Comparison of ENCODE assay signal across 28 cellular contexts in genomic region chr12:91846466-91847055, GRCh38.
DNase-seq lines count a peak whose midpoint lies in the region; ATAC-seq and TF ChIP-seq lines count a peak whose summit lies in the region.
"Had no signal": no experiment of that assay in that cellular context is flagged by ENCODE, and none has a peak within 500 bp of the region (broad histone marks: within the 10 kb centered on the region; RNA-seq: fewer than 3 reads in every experiment).

No MANE protein-coding gene starts in this region.

- TF ChIP-seq CTCF in cardiac fibroblast (IDR thresholded peaks at IDR 0.05; ENCODE audit: low read depth, low read length): no peak
- TF ChIP-seq CTCF in Caco-2 (IDR thresholded peaks at IDR 0.05; ENCODE audit: insufficient read depth in 1 of 2, low read depth in 1 of 2, low read length in 1 of 2, severe bottlenecking in 1 of 2, unreplicated experiment in 1 of 2): no peak

- no peak overlapping the region for H3K27ac ChIP-seq in CD4-positive, alpha-beta memory T cell (ENCODE audit: low read depth, low read length)
- H3K27ac ChIP-seq: breast epithelium, C4-2B, psoas muscle, SJCRH30, testis had no signal

- H2AFZ ChIP-seq in neuron (ENCODE audit: low read depth, low read length): peak overlapping the region; percentile 36

- H3K4me3 Mint-ChIP-seq in Caco-2 (ENCODE audit: unreplicated experiment): no peak overlapping the region
- peak overlapping the region in 1 of 8 donors; percentile 10 for H3K4me3 Mint-ChIP-seq in CD4-positive, alpha-beta memory T cell
- H3K4me3 Mint-ChIP-seq: activated B cell treated with CpG ODN at 0.5 μM for 24 hours; activated CD4-positive, alpha-beta memory T cell treated with anti-CD3 and anti-CD28 coated beads for 36 hours; activated naive CD4-positive, alpha-beta T cell treated with anti-CD3 and anti-CD28 coated beads, Interleukin-2, amount 50 U/mL, for 24 hours; effector memory CD8-positive, alpha-beta T cell had no signal

- H3K36me3 Mint-ChIP-seq in Caco-2 (ENCODE audit: insufficient read depth, unreplicated experiment): no peaks in the 10 kb centered on the region
- no peaks in the 10 kb centered on the region for H3K36me3 Mint-ChIP-seq in CD4-positive, alpha-beta memory T cell

- H3K4me1 Mint-ChIP-seq in Caco-2 (ENCODE audit: low read depth, unreplicated experiment): no peaks in the 10 kb centered on the region
- H3K4me1 Mint-ChIP-seq in CD4-positive, alpha-beta memory T cell: peaks cover 0 to 2% (median 1%) of the 10 kb centered on the region in 4 donors
- H3K4me1 Mint-ChIP-seq: activated B cell treated with CpG ODN at 0.5 μM for 24 hours had no signal

- no peak overlapping the region for H3K27ac Mint-ChIP-seq in Caco-2 (ENCODE audit: unreplicated experiment)
- H3K27ac Mint-ChIP-seq in CD4-positive, alpha-beta memory T cell: no peak overlapping the region
- H3K27ac Mint-ChIP-seq: activated B cell treated with CpG ODN at 0.5 μM for 24 hours; activated CD4-positive, alpha-beta memory T cell treated with anti-CD3 and anti-CD28 coated beads for 36 hours; activated naive CD4-positive, alpha-beta T cell treated with anti-CD3 and anti-CD28 coated beads, Interleukin-2, amount 50 U/mL, for 24 hours; effector memory CD8-positive, alpha-beta T cell had no signal

- CTCF ChIA-PET in Caco-2 (lab: Charles Lee): interaction anchor here (0.6 kb wide), 1 partner anchor 762 kb away, joined by 4 read pairs; no protein-coding TSS in a partner anchor
- CTCF ChIA-PET in CD4-positive, alpha-beta memory T cell (lab: Charles Lee; ENCODE audit: partially characterized antibody): interaction anchor here (0.6 kb wide), 1 partner anchor 267 kb away, joined by 3 read pairs; no protein-coding TSS in a partner anchor

- POLR2A ChIA-PET in Caco-2 (lab: Charles Lee): no interaction called here
- POLR2A ChIA-PET in CD4-positive, alpha-beta memory T cell (lab: Charles Lee; ENCODE audit: partially characterized antibody): no interaction called here

- H3K4me1 ChIP-seq in neuron (ENCODE audit: insufficient read depth, low read length) (peaks cover 2% of the 10 kb centered on the region), Caco-2 (no peaks in the 10 kb centered on the region)
- H3K4me1 ChIP-seq in CD4-positive, alpha-beta memory T cell (ENCODE audit: insufficient read depth, low read length): no peaks in the 10 kb centered on the region
- H3K4me1 ChIP-seq: breast epithelium, psoas muscle, SJCRH30, testis had no signal

- H3K9me3 ChIP-seq in neuron (ENCODE audit: low read length): peaks cover 6% of the 10 kb centered on the region
- no peaks in the 10 kb centered on the region for H3K9me3 ChIP-seq in Caco-2
- no peaks in the 10 kb centered on the region for H3K9me3 ChIP-seq in CD4-positive, alpha-beta memory T cell (ENCODE audit: control insufficient read depth in 1 of 2, low read length in 2 of 2)
- H3K9me3 ChIP-seq: breast epithelium, psoas muscle, SJCRH30, testis had no signal

- peaks cover 2% of the 10 kb centered on the region for H3K27me3 Mint-ChIP-seq in Caco-2 (ENCODE audit: insufficient read depth, unreplicated experiment)
- H3K27me3 Mint-ChIP-seq in CD4-positive, alpha-beta memory T cell: no peaks in the 10 kb centered on the region
- H3K27me3 Mint-ChIP-seq: activated CD4-positive, alpha-beta memory T cell treated with anti-CD3 and anti-CD28 coated beads for 36 hours; activated naive CD4-positive, alpha-beta T cell treated with anti-CD3 and anti-CD28 coated beads, Interleukin-2, amount 50 U/mL, for 24 hours; effector memory CD8-positive, alpha-beta T cell had no signal

- H3K9me3 Mint-ChIP-seq in Caco-2 (ENCODE audit: unreplicated experiment): no peaks in the 10 kb centered on the region
- H3K9me3 Mint-ChIP-seq in CD4-positive, alpha-beta memory T cell: peaks cover 0 to 16% (median 14%) of the 10 kb centered on the region in 8 donors
- H3K9me3 Mint-ChIP-seq: activated B cell treated with CpG ODN at 0.5 μM for 24 hours had no signal

- no TSS peak for BruUV-seq in Caco-2 (replicated peaks; lab: Mats Ljungman, UMichigan)

- H3K27me3 ChIP-seq in neuron (ENCODE audit: insufficient read depth, low read length) (no peaks in the 10 kb centered on the region), Caco-2 (replicated peaks; ENCODE audit: control insufficient read depth, insufficient read depth, low read length) (no peaks in the 10 kb centered on the region)
- no peaks in the 10 kb centered on the region for H3K27me3 ChIP-seq in CD4-positive, alpha-beta memory T cell (ENCODE audit: insufficient read depth, low read length)
- H3K27me3 ChIP-seq: breast epithelium, SJCRH30, testis had no signal

- ATAC-seq in GM19324 (IDR thresholded peaks at IDR 0.05; ENCODE audit: low FRiP score, unreplicated experiment) (peak; percentile 71), HG02798 (IDR thresholded peaks at IDR 0.05; ENCODE audit: poor library complexity, unreplicated experiment) (peak; percentile 60)
- ATAC-seq in stimulated activated naive CD8-positive, alpha-beta T cell treated with anti-CD3 and anti-CD28 coated beads, Interleukin-15, Interleukin-2, amounts not matched to agents 100 U/mL and 50 U/mL, for 24 hours: no peak
- ATAC-seq: effector memory CD8-positive, alpha-beta T cell; esophagus mucosa; HepG2; left lobe of liver; psoas muscle had no signal

- H3K4me3 ChIP-seq in cardiac fibroblast (replicated peaks in 1 of 2; ENCODE audit: low read depth in 2 of 2, low read length in 2 of 2): no peak overlapping the region
- no peak overlapping the region for H3K4me3 ChIP-seq in neuron (ENCODE audit: low read length)
- no peak overlapping the region for H3K4me3 ChIP-seq in Caco-2 (ENCODE audit: low read depth, low read length)
- no peak overlapping the region for H3K4me3 ChIP-seq in CD4-positive, alpha-beta memory T cell (ENCODE audit: low read length in 2 of 2)
- H3K4me3 ChIP-seq: breast epithelium, psoas muscle, SJCRH30, testis had no signal

- no peaks in the 10 kb centered on the region for H3K36me3 ChIP-seq in neuron (ENCODE audit: insufficient read depth, low read length)
- no peaks in the 10 kb centered on the region for H3K36me3 ChIP-seq in Caco-2 (ENCODE audit: control insufficient read depth, insufficient read depth, low read length)
- H3K36me3 ChIP-seq in CD4-positive, alpha-beta memory T cell (ENCODE audit: insufficient read depth, low read length): no peaks in the 10 kb centered on the region
- H3K36me3 ChIP-seq: breast epithelium, SJCRH30 had no signal

- DNase-seq in cardiac fibroblast (ENCODE audit: low read depth in 2 of 2): peak; percentile 8 to 17
- no peak for DNase-seq in NOMO-1 (lab: John Stamatoyannopoulos, UW; ENCODE audit: unreplicated experiment in 2 of 2)
- DNase-seq in Caco-2: no peak
- DNase-seq in CD4-positive, alpha-beta memory T cell: no peak
- DNase-seq in stimulated activated naive CD8-positive, alpha-beta T cell treated with anti-CD3 and anti-CD28 coated beads, Interleukin-15, Interleukin-2, amounts not matched to agents 100 U/mL and 50 U/mL, for 24 hours: no peak
- DNase-seq: activated B cell treated with CpG ODN at 0.5 μM for 24 hours; activated CD4-positive, alpha-beta memory T cell treated with anti-CD3 and anti-CD28 coated beads for 36 hours; activated CD8-positive, alpha-beta memory T cell treated with anti-CD3 and anti-CD28 coated beads, Interleukin-2, amount 50 U/mL, for 4 hours; effector memory CD8-positive, alpha-beta T cell; EL; hippocampal formation; NCI-H1092; NCI-H1694 treated with DMSO at 0.1 percent for 48 hours; NCI-H510A treated with DMSO at 0.1 percent for 48 hours; psoas muscle; SJCRH30; stimulated activated naive CD4-positive, alpha-beta T cell treated with Interleukin-2 at 50 U/mL for 16 hours; T-helper 1 cell; testis had no signal

- intact Hi-C loops in Caco-2 (cut with micrococcal nuclease; ENCODE audit: unreplicated experiment): no loop called here
- intact Hi-C loops in CD4-positive, alpha-beta memory T cell (cut with micrococcal nuclease): no loop called here

Comparison
In these comparisons a context has a peak if more than half of its experiments do, and no peak if none do; other contexts are left out.
1. DNase-seq: peak in cardiac fibroblast (2 of 2); none in NOMO-1 (0 of 2), Caco-2 (0 of 2), CD4-positive, alpha-beta memory T cell (0 of 5) and stimulated activated naive CD8-positive, alpha-beta T cell treated with anti-CD3 and anti-CD28 coated beads, Interleukin-15, Interleukin-2, amounts not matched to agents 100 U/mL and 50 U/mL, for 24 hours (single experiment).